8 cellular contexts compared by ENCODE assay signal in genomic region chr3:186790261-186790981, GRCh38. TPM values are rescaled to one million over a fixed set of nuclear protein-coding genes. Genes with fewer than 3 reads are reported as not detected.
DNase-seq lines count a peak whose midpoint lies in the region; ATAC-seq, FAIRE-seq and TF ChIP-seq lines count a peak whose summit lies in the region.

No MANE protein-coding gene starts in this region.

- peak; percentile 21 for TF ChIP-seq CTCF in astrocyte (IDR thresholded peaks at IDR 0.05; ENCODE audit: insufficient read depth, low read depth, low read length)

- DNase-seq in NCI-H2107 treated with DMSO at 0.1 percent for 48 hours (lab: John Stamatoyannopoulos, UW; ENCODE audit: unreplicated experiment) = peak; percentile 43
- DNase-seq in NCI-H2107 (lab: John Stamatoyannopoulos, UW) = no peak
- DNase-seq in NCI-H226 = peak; percentile 37
- peak; percentile 51 for DNase-seq in astrocyte (ENCODE audit: low read depth)
- DNase-seq in natural killer cell treated with Interleukin-12 subunit alpha and Interleukin-12 subunit beta and Interleukin-15 and Interleukin-18, amount 100 ng/mL, for 72 hours (ENCODE audit: low spot score) = no peak
- DNase-seq in urothelium cell line (ENCODE audit: low spot score) = no peak
- no peak for DNase-seq in iPS-NIHi11 (ENCODE audit: low spot score)
- DNase-seq in Ammon's horn (ENCODE audit: low spot score) = no peak

- H3K9me3 ChIP-seq in astrocyte (ENCODE audit: insufficient read depth, low read depth, low read length) = no peaks in the 10 kb centered on the region

- no peaks in the 10 kb centered on the region for H3K27me3 ChIP-seq in astrocyte (ENCODE audit: insufficient read depth, low read length)

- H3K9me3 Mint-ChIP-seq in astrocyte (ENCODE audit: unreplicated experiment) = no peaks in the 10 kb centered on the region
- no peaks in the 10 kb centered on the region for H3K9me3 Mint-ChIP-seq in natural killer cell treated with Interleukin-12 subunit alpha and Interleukin-12 subunit beta and Interleukin-15 and Interleukin-18, amount 100 ng/mL, for 72 hours

- H3K36me3 Mint-ChIP-seq in astrocyte (ENCODE audit: low read depth, unreplicated experiment) = peaks cover 20% of the 10 kb centered on the region
- peaks cover 56% of the 10 kb centered on the region for H3K36me3 Mint-ChIP-seq in natural killer cell treated with Interleukin-12 subunit alpha and Interleukin-12 subunit beta and Interleukin-15 and Interleukin-18, amount 100 ng/mL, for 72 hours

- H3K27me3 Mint-ChIP-seq in astrocyte (ENCODE audit: low read depth, unreplicated experiment) = no peaks in the 10 kb centered on the region
- H3K27me3 Mint-ChIP-seq in natural killer cell treated with Interleukin-12 subunit alpha and Interleukin-12 subunit beta and Interleukin-15 and Interleukin-18, amount 100 ng/mL, for 72 hours = no peaks in the 10 kb centered on the region

- peak; percentile 76 for FAIRE-seq in astrocyte (lab: Jason Lieb, UNC)
- no peak for FAIRE-seq in urothelium cell line (lab: Jason Lieb, UNC)

- H3K4me1 Mint-ChIP-seq in astrocyte (ENCODE audit: low read depth, unreplicated experiment) = peaks cover 29% of the 10 kb centered on the region
- peaks cover 44 to 48% of the 10 kb centered on the region in 2 donors for H3K4me1 Mint-ChIP-seq in natural killer cell treated with Interleukin-12 subunit alpha and Interleukin-12 subunit beta and Interleukin-15 and Interleukin-18, amount 100 ng/mL, for 72 hours (ENCODE audit: low read depth in 2 of 2)

- peaks cover 56% of the 10 kb centered on the region for H3K36me3 ChIP-seq in astrocyte (ENCODE audit: insufficient read depth, low read length)

- no peak overlapping the region for H3K4me3 Mint-ChIP-seq in astrocyte (ENCODE audit: unreplicated experiment)
- H3K4me3 Mint-ChIP-seq in natural killer cell treated with Interleukin-12 subunit alpha and Interleukin-12 subunit beta and Interleukin-15 and Interleukin-18, amount 100 ng/mL, for 72 hours = no peak overlapping the region

- no peak overlapping the region for H3K27ac Mint-ChIP-seq in astrocyte (ENCODE audit: unreplicated experiment)
- peak overlapping the region in 1 of 2 donors; percentile 98 for H3K27ac Mint-ChIP-seq in natural killer cell treated with Interleukin-12 subunit alpha and Interleukin-12 subunit beta and Interleukin-15 and Interleukin-18, amount 100 ng/mL, for 72 hours

- H3K27ac ChIP-seq in astrocyte (ENCODE audit: low read depth, low read length) = no peak overlapping the region

- peak overlapping the region; percentile 8 for H3K4me2 ChIP-seq in astrocyte (ENCODE audit: low read length)

- peak; percentile 12 to 32 for ATAC-seq in natural killer cell treated with Interleukin-12 subunit alpha and Interleukin-12 subunit beta and Interleukin-15 and Interleukin-18, amount 100 ng/mL, for 72 hours

- H3K4me1 ChIP-seq in astrocyte (ENCODE audit: insufficient read depth, low read length) = peaks cover 19% of the 10 kb centered on the region

- no peak overlapping the region for H3K9ac ChIP-seq in astrocyte (ENCODE audit: low read length)

- no peak overlapping the region for H3K4me3 ChIP-seq in astrocyte (ENCODE audit: insufficient read depth, low read depth, low read length)

- peaks cover 37% of the 10 kb centered on the region for H3K79me2 ChIP-seq in astrocyte (ENCODE audit: insufficient read depth, low read length)

- no peak overlapping the region for H2AFZ ChIP-seq in astrocyte (ENCODE audit: low read depth, low read length)

- H4K20me1 ChIP-seq in astrocyte (ENCODE audit: insufficient read depth, low read length) = peaks cover 60% of the 10 kb centered on the region

RNA-seq across cellular contexts. Expression of gene EIF4A2, which starts 7.0 kb away (rescaled TPM):
- 323 and 337 TPM in 2 replicates for total RNA-seq in astrocyte
- 100 to 1,000 TPM; 399 to 539 TPM for total RNA-seq in natural killer cell treated with Interleukin-12 subunit alpha and Interleukin-12 subunit beta and Interleukin-15 and Interleukin-18, amount 100 ng/mL, for 72 hours

RNA-seq across cellular contexts. Expression of gene RFC4, which starts 15.9 kb away (rescaled TPM):
- total RNA-seq in astrocyte = 9.2 and 13.1 TPM in 2 replicates
- total RNA-seq in natural killer cell treated with Interleukin-12 subunit alpha and Interleukin-12 subunit beta and Interleukin-15 and Interleukin-18, amount 100 ng/mL, for 72 hours = 100 to 1,000 TPM in 1 of 2 donors, 10 to 100 TPM in 1; 63.1 to 114 TPM

RNA-seq across cellular contexts. Expression of gene ADIPOQ, which starts 52.1 kb away (rescaled TPM):
- total RNA-seq in astrocyte = not detected in 2 replicates
- not detected for total RNA-seq in natural killer cell treated with Interleukin-12 subunit alpha and Interleukin-12 subunit beta and Interleukin-15 and Interleukin-18, amount 100 ng/mL, for 72 hours

Comparison
In these comparisons a context has a peak if more than half of its experiments do, and no peak if none do; other contexts are left out.
1. DNase-seq: peak in NCI-H2107 treated with DMSO at 0.1 percent for 48 hours (single experiment), NCI-H226 (single experiment) and astrocyte (single experiment); none in NCI-H2107 (single experiment), natural killer cell treated with Interleukin-12 subunit alpha and Interleukin-12 subunit beta and Interleukin-15 and Interleukin-18, amount 100 ng/mL, for 72 hours (single experiment), urothelium cell line (single experiment), iPS-NIHi11 (single experiment) and Ammon's horn (single experiment).